In the genomic region with DNA sequence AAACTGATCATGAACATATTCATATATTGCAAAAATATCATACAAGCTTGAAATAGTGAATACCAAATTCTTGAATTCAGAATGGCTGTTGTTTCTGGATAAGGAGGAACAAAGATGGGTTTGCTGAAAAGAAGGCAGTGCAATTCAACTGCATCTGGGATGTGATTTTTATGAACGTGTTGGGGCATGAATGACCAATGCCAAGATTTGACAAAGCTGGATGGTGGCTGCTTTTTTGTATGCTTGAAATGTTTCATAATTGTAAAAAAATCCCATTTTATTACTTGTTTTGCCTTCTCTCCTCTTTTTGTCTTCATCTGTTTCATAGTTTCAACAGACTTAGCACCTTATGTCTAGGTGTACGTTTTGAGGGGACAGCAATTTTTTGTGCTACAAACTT, we compare ENCODE assay signal across 28 cellular contexts. TPM values are rescaled to one million over a fixed set of nuclear protein-coding genes. Genes with fewer than 3 reads are reported as not detected.
"Had no signal": no experiment of that assay in that cellular context is flagged by ENCODE, and none has a peak within 500 bp of the region (broad histone marks: within the 10 kb centered on the region; RNA-seq: fewer than 3 reads in every experiment).

No MANE protein-coding gene starts in this region.

- H3K36me3 ChIP-seq: cardiac muscle cell, heart left ventricle, left lung, uterus had no signal

- DNase-seq: activated B cell treated with CpG ODN at 0.5 μM for 24 hours; activated CD4-positive, alpha-beta T cell treated with anti-CD3 and anti-CD28 coated beads, Interleukin-2, amount 50 U/mL, for 1 hour; activated CD8-positive, alpha-beta T cell treated with anti-CD3 and anti-CD28 coated beads for 36 hours; activated naive CD4-positive, alpha-beta T cell; activated T-cell treated with anti-CD3 and anti-CD28 coated beads, Interleukin-2, amount 50 U/mL, for 48 hours; anterior cingulate cortex; cerebellar nuclear complex; dorsolateral prefrontal cortex; effector memory CD4-positive, alpha-beta T cell; heart left ventricle; left lung; stimulated activated CD4-positive, alpha-beta T cell treated with anti-CD3 and anti-CD28 coated beads, Interleukin-12 subunit alpha, Interleukin-12 subunit beta, amount 100 ng/mL, for 4 hours; stimulated activated CD4-positive, alpha-beta T cell treated with anti-CD3 and anti-CD28 coated beads, Interleukin-4, amount 100 ng/mL, for 1 hour; stimulated activated naive CD8-positive, alpha-beta T cell treated with anti-CD3 and anti-CD28 coated beads, Interleukin-15, amount 100 ng/mL, for 72 hours; substantia nigra; uterus had no signal

- H3K9me3 Mint-ChIP-seq: activated B cell treated with CpG ODN at 0.5 μM for 24 hours; activated CD8-positive, alpha-beta T cell treated with anti-CD3 and anti-CD28 coated beads for 36 hours; stimulated activated effector memory CD8-positive, alpha-beta T cell treated with anti-CD3 and anti-CD28 coated beads, Interleukin-12 subunit alpha, Interleukin-12 subunit beta, amount 100 ng/mL, for 72 hours; T-helper 2 cell treated with Interferon-gamma antibody and Interleukin-4, amounts not matched to agents 5 μg/mL and 100 μg/mL, for 36 hours had no signal

- H3K4me1 Mint-ChIP-seq: nephron; stimulated activated effector memory CD8-positive, alpha-beta T cell treated with anti-CD3 and anti-CD28 coated beads, Interleukin-12 subunit alpha, Interleukin-12 subunit beta, amount 100 ng/mL, for 72 hours had no signal

- H3K9me3 ChIP-seq: heart left ventricle, left lung, uterus had no signal

- H3K4me1 ChIP-seq: uterus had no signal

- ATAC-seq: activated CD8-positive, alpha-beta T cell treated with anti-CD3 and anti-CD28 coated beads for 36 hours; foreskin keratinocyte; heart left ventricle; sciatic nerve; stimulated activated effector memory CD8-positive, alpha-beta T cell treated with anti-CD3 and anti-CD28 coated beads, Interleukin-12 subunit alpha, Interleukin-12 subunit beta, amount 100 ng/mL, for 72 hours; stimulated activated naive CD8-positive, alpha-beta T cell treated with anti-CD3 and anti-CD28 coated beads, Interleukin-15, amount 100 ng/mL, for 72 hours had no signal

- H3K27me3 Mint-ChIP-seq: activated CD8-positive, alpha-beta T cell treated with anti-CD3 and anti-CD28 coated beads for 36 hours; type B pancreatic cell had no signal

- H3K27ac Mint-ChIP-seq: activated B cell treated with CpG ODN at 0.5 μM for 24 hours; activated CD8-positive, alpha-beta T cell treated with anti-CD3 and anti-CD28 coated beads for 36 hours; activated naive CD8-positive, alpha-beta T cell; stimulated activated effector memory CD8-positive, alpha-beta T cell treated with anti-CD3 and anti-CD28 coated beads, Interleukin-12 subunit alpha, Interleukin-12 subunit beta, amount 100 ng/mL, for 72 hours; stimulated activated naive CD8-positive, alpha-beta T cell treated with anti-CD3 and anti-CD28 coated beads, Interleukin-15, amount 100 ng/mL, for 72 hours; T-helper 2 cell treated with Interferon-gamma antibody and Interleukin-4, amounts not matched to agents 5 μg/mL and 100 μg/mL, for 36 hours; type B pancreatic cell had no signal

- H3K36me3 Mint-ChIP-seq: activated naive CD8-positive, alpha-beta T cell; stimulated activated effector memory CD8-positive, alpha-beta T cell treated with anti-CD3 and anti-CD28 coated beads, Interleukin-12 subunit alpha, Interleukin-12 subunit beta, amount 100 ng/mL, for 72 hours; type B pancreatic cell had no signal

- H3K4me3 Mint-ChIP-seq: activated B cell treated with CpG ODN at 0.5 μM for 24 hours; activated CD8-positive, alpha-beta T cell treated with anti-CD3 and anti-CD28 coated beads for 36 hours; activated naive CD8-positive, alpha-beta T cell; nephron; stimulated activated effector memory CD8-positive, alpha-beta T cell treated with anti-CD3 and anti-CD28 coated beads, Interleukin-12 subunit alpha, Interleukin-12 subunit beta, amount 100 ng/mL, for 72 hours; stimulated activated naive CD8-positive, alpha-beta T cell treated with anti-CD3 and anti-CD28 coated beads, Interleukin-15, amount 100 ng/mL, for 72 hours; T-helper 2 cell treated with Interferon-gamma antibody and Interleukin-4, amounts not matched to agents 5 μg/mL and 100 μg/mL, for 36 hours; type B pancreatic cell had no signal

- H3K27me3 ChIP-seq: cardiac muscle cell, foreskin keratinocyte, left lung, uterus had no signal

- H3K27ac ChIP-seq: cardiac muscle cell, coronary artery, dorsolateral prefrontal cortex, foreskin keratinocyte, heart left ventricle, uterus had no signal

- H3K4me3 ChIP-seq: cardiac muscle cell, coronary artery, dorsolateral prefrontal cortex, heart left ventricle, left lung, lung, skin epidermis, uterus had no signal

RNA-seq across cellular contexts. Expression of a gene that starts 36.8 kb away (rescaled TPM):
- total RNA-seq: cardiac muscle cell, foreskin keratinocyte, heart left ventricle, osteocyte had no signal
- polyA plus RNA-seq: cardiac muscle cell, foreskin keratinocyte, heart left ventricle had no signal
